ENCODE assay signal across 26 cellular contexts in genomic region chr20:49695830-49696229, GRCh38. TPM values are rescaled to one million over a fixed set of nuclear protein-coding genes. Genes with fewer than 3 reads are reported as not detected.
DNase-seq lines count a peak whose midpoint lies in the region; ATAC-seq, FAIRE-seq and TF ChIP-seq lines count a peak whose summit lies in the region.
"Had no signal": no experiment of that assay in that cellular context is flagged by ENCODE, and none has a peak within 500 bp of the region (broad histone marks: within the 10 kb centered on the region; RNA-seq: fewer than 3 reads in every experiment).

No MANE protein-coding gene starts in this region.

- H3K27me3 ChIP-seq in HUES48 (ENCODE audit: control insufficient read depth, insufficient read depth, low read length) = no peaks in the 10 kb centered on the region
- H3K27me3 ChIP-seq in adipocyte (replicated peaks; ENCODE audit: control insufficient read depth, insufficient read depth, low read length) = no peaks in the 10 kb centered on the region
- H3K27me3 ChIP-seq in HepG2 (ENCODE audit: control insufficient read depth in 1 of 2, insufficient read depth in 2 of 2, low read length in 2 of 2) = no peaks in the 10 kb centered on the region
- no peaks in the 10 kb centered on the region for H3K27me3 ChIP-seq in testis
- H3K27me3 ChIP-seq: heart right ventricle, SJCRH30, upper lobe of left lung had no signal

- peak overlapping the region; percentile 6; the same call in 1 of the 2 replicates for H3K4me2 ChIP-seq in HepG2 (ENCODE audit: low read depth, low read length)

- no peak for TF ChIP-seq RAD21 in HepG2 (CRISPR knock-in tag; IDR thresholded peaks at IDR 0.05)

- TF ChIP-seq EP300 in HepG2 (IDR thresholded peaks at IDR 0.05; ENCODE audit: low read depth in 2 of 2, low read length in 2 of 2) (peak in 1 of 2 experiments; percentile 52; a peak in 1 of 4 replicates), HepG2 (CRISPR knock-in tag; IDR thresholded peaks at IDR 0.05; ENCODE audit: borderline replicate concordance) (no peak)

- H3K4me1 ChIP-seq in HUES48 (ENCODE audit: control insufficient read depth, insufficient read depth, low read length) = peaks cover 65% of the 10 kb centered on the region
- H3K4me1 ChIP-seq in adipocyte (ENCODE audit: control insufficient read depth, insufficient read depth, low read length) = peaks cover 44% of the 10 kb centered on the region
- peaks cover 96% of the 10 kb centered on the region for H3K4me1 ChIP-seq in HepG2 (ENCODE audit: insufficient read depth, low read length)
- H3K4me1 ChIP-seq in testis = peaks cover 39% of the 10 kb centered on the region

- H3K9ac ChIP-seq in HUES48 (ENCODE audit: low read depth, low read length) (no peak overlapping the region), adipocyte (ENCODE audit: low read length) (no peak overlapping the region), HepG2 (ENCODE audit: insufficient read depth, low read depth, low read length) (no peak overlapping the region)

- ATAC-seq in HepG2 (no peak), GM21390 (IDR thresholded peaks at IDR 0.05; ENCODE audit: unreplicated experiment) (no peak)
- ATAC-seq: activated naive CD8-positive, alpha-beta T cell treated with anti-CD3 and anti-CD28 coated beads, Interleukin-2, amount 50 U/mL, for 24 hours; esophagus mucosa; HCT116; heart right ventricle; left ventricle myocardium superior; stimulated activated memory B cell treated with anti-CD40 and anti-IgM and Interleukin-4, amounts not matched to agents 10 μg/mL and 1 μg/mL and 100 μg/mL, for 72 hours had no signal

- no peak overlapping the region for H3K4me3 ChIP-seq in HUES48 (ENCODE audit: low read depth, low read length)
- H3K4me3 ChIP-seq in adipocyte (ENCODE audit: low read length) = no peak overlapping the region
- H3K4me3 ChIP-seq in HepG2 (replicated peaks in 1 of 3; ENCODE audit: insufficient read depth in 1 of 3, low read depth in 2 of 3, low read length in 3 of 3) = no peak overlapping the region
- no peak overlapping the region for H3K4me3 ChIP-seq in testis
- H3K4me3 ChIP-seq: heart right ventricle, SJCRH30, upper lobe of left lung had no signal

- CTCF ChIA-PET in HepG2 (lab: Yijun Ruan, JAX; ENCODE audit: low intra/inter-chr PET ratio, low total read pairs) = no interaction called here

- H3K79me2 ChIP-seq in HepG2 (ENCODE audit: insufficient read depth, low read length) = peaks cover 100% of the 10 kb centered on the region

- no peak for TF ChIP-seq POLR2A in HepG2 (IDR thresholded peaks at IDR 0.05; ENCODE audit: insufficient read depth in 1 of 2, low read depth in 2 of 2, low read length in 2 of 2)
- TF ChIP-seq POLR2A in testis (IDR thresholded peaks at IDR 0.05) = no peak

- intact Hi-C loops in HepG2 (cut with micrococcal nuclease; ENCODE audit: unreplicated experiment) = no loop called here
- intact Hi-C loops in testis (cut with DNase I; ENCODE audit: low total_unique reads) = no loop called here

- WGBS in HepG2 (ENCODE audit: low lambda C conversion rate) = 41% methylated on average over 3 of the region's 3 CpGs
- WGBS in testis, 2 donors = 78 to 80% methylated on average over 3 of the region's 3 CpGs

- no peaks in the 10 kb centered on the region for H3K9me3 ChIP-seq in HUES48 (ENCODE audit: control insufficient read depth, insufficient read depth, low read length)
- H3K9me3 ChIP-seq in adipocyte (ENCODE audit: control insufficient read depth, low read length) = no peaks in the 10 kb centered on the region
- H3K9me3 ChIP-seq in HepG2 (ENCODE audit: low read length) = no peaks in the 10 kb centered on the region
- H3K9me3 ChIP-seq in testis = no peaks in the 10 kb centered on the region
- H3K9me3 ChIP-seq: heart right ventricle, SJCRH30, upper lobe of left lung had no signal

- peaks cover 18% of the 10 kb centered on the region for H4K20me1 ChIP-seq in HepG2 (ENCODE audit: insufficient read depth, low read length)

- DNase-seq in adipocyte (ENCODE audit: low read depth) (peak; percentile 47), HepG2 (ENCODE audit: low spot score) (no peak), testis (no peak), COR-L47 (lab: John Stamatoyannopoulos, UW) (no peak)
- DNase-seq in activated CD4-positive, alpha-beta T cell treated with anti-CD3 and anti-CD28 coated beads for 48 hours = no peak
- DNase-seq: activated CD4-positive, alpha-beta memory T cell treated with anti-CD3 and anti-CD28 coated beads, Interleukin-2, amount 10 ng/mL, durations not matched to agents 7 days and 5 days; activated CD4-positive, CD25-positive, alpha-beta regulatory T cell treated with anti-CD3 and anti-CD28 coated beads, Interleukin-2, amount 50 U/mL, for 72 hours; activated CD8-positive, alpha-beta memory T cell treated with anti-CD3 and anti-CD28 coated beads, Interleukin-2, amount 50 U/mL, for 4 hours; activated naive CD4-positive, alpha-beta T cell; activated naive CD8-positive, alpha-beta T cell treated with anti-CD3 and anti-CD28 coated beads, Interleukin-2, amount 50 U/mL, for 24 hours; foreskin melanocyte; heart right ventricle; kidney; left ventricle myocardium superior; NCI-H1092; NCI-H187; RPMI8226; SJCRH30; stimulated activated CD4-positive, alpha-beta T cell treated with anti-CD3 and anti-CD28 coated beads, Interleukin-4, amount 100 ng/mL, for 4 hours; substantia nigra; upper lobe of left lung had no signal

- H3K36me3 ChIP-seq in HUES48 (ENCODE audit: control insufficient read depth, insufficient read depth, low read length) = no peaks in the 10 kb centered on the region
- H3K36me3 ChIP-seq in adipocyte (ENCODE audit: control insufficient read depth, insufficient read depth, low read length, severe bottlenecking) = no peaks in the 10 kb centered on the region
- no peaks in the 10 kb centered on the region for H3K36me3 ChIP-seq in HepG2 (replicated peaks in 1 of 2; ENCODE audit: control insufficient read depth in 1 of 2, insufficient read depth in 2 of 2, low read length in 2 of 2)
- no peaks in the 10 kb centered on the region for H3K36me3 ChIP-seq in testis (ENCODE audit: low read depth, missing control alignments)
- H3K36me3 ChIP-seq: upper lobe of left lung had no signal

- TF ChIP-seq CTCF in HepG2 (CRISPR knock-in tag; IDR thresholded peaks at IDR 0.05) (no peak), testis (IDR thresholded peaks at IDR 0.05) (no peak)

- POLR2A ChIA-PET in HepG2 (lab: Yijun Ruan, JAX) = interaction anchor here (1.4 to 1.5 kb wide), 2 partner anchors 18 to 20 kb away, joined by 4 to 6 read pairs; partner anchors contain the start of gene B4GALT5

- no TSS peak for BruUV-seq in HepG2 (replicated peaks; lab: Mats Ljungman, UMichigan)

- no peak overlapping the region for H2AFZ ChIP-seq in HepG2 (ENCODE audit: low read length)

- no peak for FAIRE-seq in HepG2 (lab: Jason Lieb, UNC)
- FAIRE-seq: kidney had no signal

- in situ Hi-C loops in HepG2 (cut with HindIII; ENCODE audit: extremely low pct_ligation_motif_present, low pct_unique_long_range_greater_than_20kb) = no loop called here

- H3K27ac ChIP-seq in HUES48 (ENCODE audit: low read depth, low read length) (peak overlapping the region; percentile 27), HepG2 (ENCODE audit: extremely low read length, insufficient read depth, low read length) (no peak overlapping the region), testis (peak overlapping the region; percentile 4 to 28)
- H3K27ac ChIP-seq: heart right ventricle, SJCRH30, upper lobe of left lung had no signal

TF ChIP-seq in HepG2, 621 proteins besides CTCF, POLR2A, EP300 and RAD21 (continues in another document):
- TF ChIP-seq ZBTB26 (CRISPR knock-in tag; IDR thresholded peaks at IDR 0.05; ENCODE audit: borderline replicate concordance) (no peak), TMF1 (CRISPR knock-in tag; IDR thresholded peaks at IDR 0.05; ENCODE audit: low read depth) (no peak)

RNA-seq across cellular contexts. Expression of gene B4GALT5, which starts 17.8 kb away (rescaled TPM):
- total RNA-seq in HepG2 (2016; rRNA removed; fragmentation: Illumina TruSeq; extraction: Trizol) = 26.7 and 30.9 TPM in 2 replicates
- total RNA-seq in HepG2 (2016; cell fraction: cytosol; rRNA removed; fragmentation: Illumina TruSeq; extraction: Trizol; ENCODE audit: low read depth) = 8.0 and 8.5 TPM in 2 replicates
- 22.9 and 29.9 TPM in 2 replicates for total RNA-seq in HepG2 (2016; cell fraction: insoluble cytoplasmic fraction; rRNA removed; fragmentation: Illumina TruSeq; extraction: Trizol)
- total RNA-seq in HepG2 (2016; cell fraction: membrane; rRNA removed; fragmentation: Illumina TruSeq; extraction: Trizol) = 33.9 and 36.1 TPM in 2 replicates
- total RNA-seq in HepG2 (2016; cell fraction: nucleus; rRNA removed; fragmentation: Illumina TruSeq; extraction: Trizol) = 27.2 and 29.5 TPM in 2 replicates
- 27.3 and 29.3 TPM in 2 replicates for polyA plus RNA-seq in HepG2 (2011; rRNA removed)
- 18.3 and 27.5 TPM in 2 replicates for polyA plus RNA-seq in HepG2 (2011; cell fraction: cytosol; rRNA removed)
- 11.9 and 15.8 TPM in 2 replicates for polyA plus RNA-seq in HepG2 (2011; cell fraction: nucleus; rRNA removed)
- polyA plus RNA-seq in HepG2 (2012) = 18.1 and 19.7 TPM in 2 replicates
- 5.4 and 5.7 TPM in 2 replicates for polyA plus RNA-seq in HepG2 (2016; cell fraction: cytosol; fragmentation: Illumina TruSeq; extraction: Trizol; ENCODE audit: low read depth)
- polyA plus RNA-seq in HepG2 (2016; cell fraction: insoluble cytoplasmic fraction; fragmentation: Illumina TruSeq; extraction: Trizol; ENCODE audit: low read depth) = 22.6 and 24.2 TPM in 2 replicates
- polyA plus RNA-seq in HepG2 (2016; cell fraction: membrane; fragmentation: Illumina TruSeq; extraction: Trizol; ENCODE audit: low read depth) = 22.9 and 23.5 TPM in 2 replicates
- 42.1 and 46.2 TPM in 2 replicates for polyA plus RNA-seq in HepG2 (2016; cell fraction: nucleus; fragmentation: Illumina TruSeq; extraction: Trizol; ENCODE audit: insufficient read depth, low read depth)
- polyA minus RNA-seq in HepG2 (2011; rRNA and poly(A)+ RNA removed; ENCODE audit: low replicate concordance) = 38.2 and 60.8 TPM in 2 replicates
- 22.1 and 24.1 TPM in 2 replicates for polyA minus RNA-seq in HepG2 (2011; cell fraction: cytosol; rRNA and poly(A)+ RNA removed)
- 13.5 and 18.5 TPM in 2 replicates for polyA minus RNA-seq in HepG2 (2011; cell fraction: nucleus; rRNA and poly(A)+ RNA removed)
- 10 to 100 TPM; 63.4 to 69.7 TPM for total RNA-seq in testis
- polyA plus RNA-seq in testis (ENCODE audit: insufficient read depth, low read depth, low replicate concordance) = 56.9 TPM
